Comparison of ENCODE assay signal across 19 cellular contexts in the genomic region with DNA sequence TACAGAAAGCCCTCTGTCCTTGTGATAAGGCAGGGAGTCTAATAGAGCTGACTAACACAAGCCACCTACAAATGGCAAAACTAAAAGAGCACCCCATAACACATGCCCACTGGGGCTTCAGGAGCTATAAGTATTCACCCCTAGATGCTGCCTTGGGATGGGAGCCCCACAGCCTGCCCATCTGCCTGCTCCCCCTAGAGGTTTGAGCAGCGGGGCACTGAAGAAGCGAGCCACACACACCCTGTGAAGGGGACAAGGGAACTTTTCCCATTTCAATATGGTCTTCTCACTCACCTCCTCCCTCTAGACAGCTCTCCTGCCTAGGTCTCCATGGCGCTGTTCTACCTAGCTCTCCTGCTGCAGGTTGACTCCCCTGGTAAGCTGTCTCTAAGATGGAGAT.
"Had no signal": no experiment of that assay in that cellular context is flagged by ENCODE, and none has a peak within 500 bp of the region (broad histone marks: within the 10 kb centered on the region; RNA-seq: fewer than 3 reads in every experiment).

No MANE protein-coding gene starts in this region.

- H3K4me1 ChIP-seq: prostate gland, upper lobe of left lung had no signal

- H3K36me3 Mint-ChIP-seq: activated naive CD8-positive, alpha-beta T cell treated with anti-CD3 and anti-CD28 coated beads for 36 hours had no signal

- H3K4me3 ChIP-seq: breast epithelium, lung, prostate gland, suprapubic skin, upper lobe of left lung had no signal

- ATAC-seq: activated CD8-positive, alpha-beta T cell treated with anti-CD3 and anti-CD28 coated beads for 36 hours; activated T-cell treated with anti-CD3 and anti-CD28 coated beads, Interleukin-2, amount 50 U/mL, for 72 hours; esophagus mucosa; left colon had no signal

- DNase-seq: activated CD8-positive, alpha-beta memory T cell treated with anti-CD3 and anti-CD28 coated beads, Interleukin-2, amount 50 U/mL, for 4 hours; activated CD8-positive, alpha-beta T cell treated with anti-CD3 and anti-CD28 coated beads for 36 hours; activated gamma-delta T cell treated with Interleukin-2 at 50 U/mL for 16 hours; activated naive CD8-positive, alpha-beta T cell treated with anti-CD3 and anti-CD28 coated beads for 36 hours; activated T-cell treated with anti-CD3 and anti-CD28 coated beads, Interleukin-2, amount 50 U/mL, for 72 hours; anterior cingulate cortex; dermis blood vessel endothelial cell; glutamatergic neuron; left colon; naive B cell; stimulated activated CD4-positive, alpha-beta T cell treated with anti-CD3 and anti-CD28 coated beads, Interleukin-12 subunit alpha, Interleukin-12 subunit beta, amount 100 ng/mL, for 4 hours; stimulated activated naive CD4-positive, alpha-beta T cell had no signal

- H3K4me3 Mint-ChIP-seq: activated CD8-positive, alpha-beta T cell treated with anti-CD3 and anti-CD28 coated beads for 36 hours; activated naive CD8-positive, alpha-beta T cell treated with anti-CD3 and anti-CD28 coated beads for 36 hours; activated T-cell treated with anti-CD3 and anti-CD28 coated beads, Interleukin-2, amount 50 U/mL, for 72 hours had no signal

- H3K4me1 Mint-ChIP-seq: activated naive CD8-positive, alpha-beta T cell treated with anti-CD3 and anti-CD28 coated beads for 36 hours had no signal

- H3K27ac ChIP-seq: breast epithelium, neutrophil, prostate gland, suprapubic skin, upper lobe of left lung had no signal

- H3K9me3 Mint-ChIP-seq: activated CD8-positive, alpha-beta T cell treated with anti-CD3 and anti-CD28 coated beads for 36 hours; activated naive CD8-positive, alpha-beta T cell treated with anti-CD3 and anti-CD28 coated beads for 36 hours had no signal

- H3K27me3 ChIP-seq: breast epithelium, neutrophil, suprapubic skin, upper lobe of left lung had no signal

- H3K36me3 ChIP-seq: breast epithelium, neutrophil, prostate gland, suprapubic skin, upper lobe of left lung had no signal

- H3K9me3 ChIP-seq: breast epithelium, neutrophil, prostate gland, suprapubic skin, upper lobe of left lung had no signal

- H3K27ac Mint-ChIP-seq: activated CD8-positive, alpha-beta T cell treated with anti-CD3 and anti-CD28 coated beads for 36 hours; activated naive CD8-positive, alpha-beta T cell treated with anti-CD3 and anti-CD28 coated beads for 36 hours; activated T-cell treated with anti-CD3 and anti-CD28 coated beads, Interleukin-2, amount 50 U/mL, for 72 hours; naive B cell had no signal

- H3K27me3 Mint-ChIP-seq: activated CD8-positive, alpha-beta T cell treated with anti-CD3 and anti-CD28 coated beads for 36 hours; activated naive CD8-positive, alpha-beta T cell treated with anti-CD3 and anti-CD28 coated beads for 36 hours had no signal
